Comparison of ENCODE assay signal across 8 cellular contexts in the genomic region with DNA sequence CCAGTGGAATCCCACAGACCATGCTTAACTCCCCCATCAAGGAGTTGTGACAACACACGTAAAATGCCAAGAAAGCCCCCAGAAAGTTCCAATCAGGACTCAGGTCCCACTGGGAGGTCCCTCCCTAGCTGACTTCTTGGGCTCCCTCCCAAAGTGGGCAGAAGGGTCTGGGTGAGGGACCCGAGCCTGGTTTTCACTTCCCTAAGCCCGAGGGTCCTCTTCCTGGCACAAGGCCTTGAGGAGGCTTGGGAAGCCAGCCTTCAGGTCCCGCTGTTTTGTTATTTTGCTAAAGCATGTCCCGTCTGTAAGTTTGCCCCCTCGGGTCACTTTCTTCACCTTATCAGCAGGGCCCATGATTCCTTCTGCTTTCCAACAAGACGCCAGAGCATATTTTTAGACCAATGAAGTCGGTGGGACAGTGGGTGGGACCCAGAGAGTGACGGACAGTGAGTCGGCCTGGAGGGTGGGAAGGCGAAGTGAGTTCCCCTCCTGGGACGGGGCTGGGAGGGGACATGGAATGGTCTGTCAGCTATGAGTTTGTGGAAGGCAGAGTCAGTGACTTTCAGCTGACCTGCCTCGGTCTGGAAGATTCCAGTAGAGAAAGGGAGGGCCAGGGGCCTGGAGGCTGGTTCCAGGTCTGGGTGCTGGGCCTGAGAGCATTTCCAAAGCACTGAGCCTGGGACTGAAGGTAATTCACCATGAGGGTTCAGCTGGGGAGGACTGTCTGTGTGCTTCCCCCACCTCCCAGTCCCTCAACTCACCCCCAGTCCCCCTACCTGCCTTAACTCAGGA.
DNase-seq lines count a peak whose midpoint lies in the region; ATAC-seq, FAIRE-seq and TF ChIP-seq lines count a peak whose summit lies in the region.
"Not testable (repeated sequence)": the region's sequence is repeated elsewhere in the genome, so short reads cannot be mapped to it uniquely, and the experiment has no call there.

No MANE protein-coding gene starts in this region.

- not testable (repeated sequence) for TF ChIP-seq EP300 in HepG2 (IDR thresholded peaks at IDR 0.05; ENCODE audit: low read depth in 2 of 2, low read length in 2 of 2); HepG2 (CRISPR knock-in tag; IDR thresholded peaks at IDR 0.05; ENCODE audit: borderline replicate concordance); suprapubic skin (IDR thresholded peaks at IDR 0.05)

- H3K79me2 ChIP-seq in HepG2 (ENCODE audit: insufficient read depth, low read length), result not testable (repeated sequence)

- H3K4me3 ChIP-seq in heart right ventricle; HepG2 (replicated peaks in 1 of 3; ENCODE audit: insufficient read depth in 1 of 3, low read depth in 2 of 3, low read length in 3 of 3); psoas muscle; suprapubic skin: not testable (repeated sequence)

- H4K20me1 ChIP-seq in HepG2 (ENCODE audit: insufficient read depth, low read length), result not testable (repeated sequence)

- H3K27me3 Mint-ChIP-seq in activated naive CD8-positive, alpha-beta T cell treated with anti-CD3 and anti-CD28 coated beads, Interleukin-2, amount 50 U/mL, for 24 hours; natural killer cell treated with Interleukin-12 subunit alpha and Interleukin-12 subunit beta and Interleukin-15 and Interleukin-18, amount 100 ng/mL, for 72 hours: not testable (repeated sequence)

- H3K4me3 Mint-ChIP-seq in activated naive CD8-positive, alpha-beta T cell treated with anti-CD3 and anti-CD28 coated beads, Interleukin-2, amount 50 U/mL, for 24 hours; natural killer cell treated with Interleukin-12 subunit alpha and Interleukin-12 subunit beta and Interleukin-15 and Interleukin-18, amount 100 ng/mL, for 72 hours: not testable (repeated sequence)

- H3K9ac ChIP-seq in HepG2 (ENCODE audit: insufficient read depth, low read depth, low read length), result not testable (repeated sequence)

- TF ChIP-seq CTCF in foreskin keratinocyte (conservative IDR thresholded peaks at IDR 0.05); heart right ventricle (IDR thresholded peaks at IDR 0.05); HepG2 (CRISPR knock-in tag; IDR thresholded peaks at IDR 0.05); psoas muscle (IDR thresholded peaks at IDR 0.05); suprapubic skin (IDR thresholded peaks at IDR 0.05): not testable (repeated sequence)

- CTCF ChIA-PET in HepG2 (lab: Yijun Ruan, JAX; ENCODE audit: low intra/inter-chr PET ratio, low total read pairs), result not testable (repeated sequence)

- H3K27ac Mint-ChIP-seq in activated naive CD8-positive, alpha-beta T cell treated with anti-CD3 and anti-CD28 coated beads, Interleukin-2, amount 50 U/mL, for 24 hours; natural killer cell treated with Interleukin-12 subunit alpha and Interleukin-12 subunit beta and Interleukin-15 and Interleukin-18, amount 100 ng/mL, for 72 hours: not testable (repeated sequence)

- peaks cover 0 to 66% (median 11%) of the 10 kb centered on the region in 11 donors for H3K9me3 ChIP-seq in heart right ventricle
- H3K9me3 ChIP-seq in HepG2 (ENCODE audit: low read length), result peaks cover 13% of the 10 kb centered on the region; the same call in 1 of the 2 replicates
- H3K9me3 ChIP-seq in psoas muscle, result not testable (repeated sequence)
- peaks cover 24% of the 10 kb centered on the region for H3K9me3 ChIP-seq in suprapubic skin

- intact Hi-C loops in heart right ventricle (cut with DNase I); HepG2 (cut with micrococcal nuclease; ENCODE audit: unreplicated experiment); psoas muscle (cut with DNase I): not testable (repeated sequence)

- peak; percentile 30 for ATAC-seq in activated naive CD8-positive, alpha-beta T cell treated with anti-CD3 and anti-CD28 coated beads, Interleukin-2, amount 50 U/mL, for 24 hours
- ATAC-seq in foreskin keratinocyte (peak; percentile 24), heart right ventricle (peak in 6 of 8 donors; percentile 19 to 36 (median 30)), HepG2 (peak; percentile 26; the same call in 2 of the 3 replicates), psoas muscle (peak in 3 of 4 donors; percentile 16 to 32 (median 21))
- peak; percentile 28 to 59 for ATAC-seq in natural killer cell treated with Interleukin-12 subunit alpha and Interleukin-12 subunit beta and Interleukin-15 and Interleukin-18, amount 100 ng/mL, for 72 hours

- BruUV-seq in HepG2 (replicated peaks; lab: Mats Ljungman, UMichigan), result not testable (repeated sequence)

- not testable (repeated sequence) for H3K36me3 Mint-ChIP-seq in activated naive CD8-positive, alpha-beta T cell treated with anti-CD3 and anti-CD28 coated beads, Interleukin-2, amount 50 U/mL, for 24 hours (ENCODE audit: low read depth); natural killer cell treated with Interleukin-12 subunit alpha and Interleukin-12 subunit beta and Interleukin-15 and Interleukin-18, amount 100 ng/mL, for 72 hours

- POLR2A ChIA-PET in HepG2 (lab: Yijun Ruan, JAX), result not testable (repeated sequence)

- not testable (repeated sequence) for H2AFZ ChIP-seq in HepG2 (ENCODE audit: low read length)

- WGBS in heart right ventricle, 2 donors, result 71 to 72% methylated on average over 13 of the region's 13 CpGs
- 38% methylated on average over 13 of the region's 13 CpGs for WGBS in HepG2 (ENCODE audit: low lambda C conversion rate)
- WGBS in psoas muscle, 3 donors, result 73 to 75% (median 73%) methylated on average over 13 of the region's 13 CpGs
- 80% methylated on average over 13 of the region's 13 CpGs for WGBS in suprapubic skin

- not testable (repeated sequence) for H3K27me3 ChIP-seq in foreskin keratinocyte; HepG2 (ENCODE audit: control insufficient read depth in 1 of 2, insufficient read depth in 2 of 2, low read length in 2 of 2); psoas muscle (ENCODE audit: insufficient read depth in 3 of 3, low read length in 2 of 3); suprapubic skin
- peaks cover 0 to 34% (median 6%) of the 10 kb centered on the region in 7 donors for H3K27me3 ChIP-seq in heart right ventricle

- not testable (repeated sequence) for H3K4me1 ChIP-seq in foreskin keratinocyte; heart right ventricle; HepG2 (ENCODE audit: insufficient read depth, low read length); psoas muscle; suprapubic skin

- H3K9me3 Mint-ChIP-seq in activated naive CD8-positive, alpha-beta T cell treated with anti-CD3 and anti-CD28 coated beads, Interleukin-2, amount 50 U/mL, for 24 hours; natural killer cell treated with Interleukin-12 subunit alpha and Interleukin-12 subunit beta and Interleukin-15 and Interleukin-18, amount 100 ng/mL, for 72 hours: not testable (repeated sequence)

- DNase-seq in activated CD4-positive, CD25-positive, alpha-beta regulatory T cell treated with anti-CD3 and anti-CD28 coated beads, Interleukin-2, amount 50 U/mL, for 72 hours, result peak; percentile 25
- not testable (repeated sequence) for DNase-seq in activated naive CD8-positive, alpha-beta T cell treated with anti-CD3 and anti-CD28 coated beads, Interleukin-2, amount 50 U/mL, for 24 hours; foreskin keratinocyte; heart right ventricle; HepG2 (ENCODE audit: low spot score); natural killer cell treated with Interleukin-12 subunit alpha and Interleukin-12 subunit beta and Interleukin-15 and Interleukin-18, amount 100 ng/mL, for 72 hours (ENCODE audit: low spot score)
- peak in 1 of 2 donors; percentile 52 for DNase-seq in psoas muscle
- DNase-seq in suprapubic skin (ENCODE audit: low spot score in 2 of 2), result peak; percentile 33 to 69

- FAIRE-seq in HepG2 (lab: Jason Lieb, UNC), result not testable (repeated sequence)

- TF ChIP-seq POLR2A in HepG2 (IDR thresholded peaks at IDR 0.05; ENCODE audit: insufficient read depth in 1 of 2, low read depth in 2 of 2, low read length in 2 of 2); suprapubic skin (IDR thresholded peaks at IDR 0.05): not testable (repeated sequence)

- not testable (repeated sequence) for H3K27ac ChIP-seq in foreskin keratinocyte; heart right ventricle; HepG2 (ENCODE audit: extremely low read length, insufficient read depth, low read length); psoas muscle; suprapubic skin

- not testable (repeated sequence) for H3K4me1 Mint-ChIP-seq in activated naive CD8-positive, alpha-beta T cell treated with anti-CD3 and anti-CD28 coated beads, Interleukin-2, amount 50 U/mL, for 24 hours; natural killer cell treated with Interleukin-12 subunit alpha and Interleukin-12 subunit beta and Interleukin-15 and Interleukin-18, amount 100 ng/mL, for 72 hours (ENCODE audit: low read depth in 2 of 2)

- TF ChIP-seq RAD21 in HepG2 (CRISPR knock-in tag; IDR thresholded peaks at IDR 0.05), result not testable (repeated sequence)

- in situ Hi-C loops in HepG2 (cut with HindIII; ENCODE audit: extremely low pct_ligation_motif_present, low pct_unique_long_range_greater_than_20kb), result not testable (repeated sequence)

- not testable (repeated sequence) for H3K4me2 ChIP-seq in HepG2 (ENCODE audit: low read depth, low read length)

- not testable (repeated sequence) for H3K36me3 ChIP-seq in heart right ventricle; HepG2 (replicated peaks in 1 of 2; ENCODE audit: control insufficient read depth in 1 of 2, insufficient read depth in 2 of 2, low read length in 2 of 2); psoas muscle (ENCODE audit: insufficient read depth in 1 of 2, low read depth in 1 of 2); suprapubic skin
